ENCODE assay signal across 23 cellular contexts in the genomic region with DNA sequence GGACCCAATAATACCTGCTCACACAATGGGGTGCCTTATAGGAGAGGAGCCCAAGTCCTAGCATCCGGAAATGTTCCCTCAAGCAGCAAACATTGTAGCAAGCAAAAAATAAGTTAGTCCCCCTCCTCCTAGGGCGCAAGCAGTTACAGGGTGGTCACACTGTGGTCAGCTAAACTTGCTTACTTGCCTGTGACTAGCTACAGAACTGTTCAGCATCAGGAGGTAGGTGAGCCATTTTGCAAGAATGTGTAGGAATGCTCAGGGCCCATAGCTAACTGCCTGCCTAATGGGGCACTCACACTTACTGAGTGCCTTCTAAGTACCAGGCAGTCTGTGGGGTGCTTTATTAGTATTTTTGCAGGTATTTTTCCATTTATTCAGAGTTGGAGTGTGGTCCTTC.
"Had no signal": no experiment of that assay in that cellular context is flagged by ENCODE, and none has a peak within 500 bp of the region (broad histone marks: within the 10 kb centered on the region; RNA-seq: fewer than 3 reads in every experiment).

No MANE protein-coding gene starts in this region.

- ATAC-seq: K562, Panc1, PC-3 had no signal

- FAIRE-seq: HTR-8/SVneo, K562 had no signal

- H3K4me3 Mint-ChIP-seq: IgD-negative memory B cell had no signal

- H3K4me3 ChIP-seq: K562 had no signal

- H3K4me1 Mint-ChIP-seq: IgD-negative memory B cell had no signal

- H3K36me3 Mint-ChIP-seq: IgD-negative memory B cell had no signal

- H3K27ac Mint-ChIP-seq: IgD-negative memory B cell had no signal

- H3K9me3 Mint-ChIP-seq: IgD-negative memory B cell had no signal

- H3K27ac ChIP-seq: HL-60, KMS-11, RWPE1 had no signal

- H3K9me3 ChIP-seq: SK-N-SH had no signal

- H3K4me2 ChIP-seq: KMS-11, SK-N-SH had no signal

- DNase-seq: Kasumi-1, MM.1S, NCI-H1092 treated with DMSO at 0.1 percent for 48 hours, NCI-H1436, NCI-H187, NCI-H2029, NCI-H2081 treated with DMSO at 0.1 percent for 48 hours, NCI-H2171 treated with DMSO at 0.1 percent for 48 hours, NCI-H345, NCI-H524, NCI-H526 treated with DMSO at 0.1 percent for 48 hours, NCI-H774, PC-3, SHP77, SK-N-SH, SW 1271 had no signal

- H3K9ac ChIP-seq: KMS-11, SK-N-SH had no signal
